Comparison of ENCODE assay signal across 21 cellular contexts in genomic region chr20:2775139-2775538, GRCh38. TPM values are rescaled to one million over a fixed set of nuclear protein-coding genes. Genes with fewer than 3 reads are reported as not detected.
DNase-seq lines count a peak whose midpoint lies in the region; ATAC-seq, FAIRE-seq and TF ChIP-seq lines count a peak whose summit lies in the region.
"Had no signal": no experiment of that assay in that cellular context is flagged by ENCODE, and none has a peak within 500 bp of the region (broad histone marks: within the 10 kb centered on the region; RNA-seq: fewer than 3 reads in every experiment).

No MANE protein-coding gene starts in this region.

- no TSS peak for BruUV-seq in K562 (replicated peaks; lab: Mats Ljungman, UMichigan)

- H4K20me1 ChIP-seq in GM23338 (replicated peaks; ENCODE audit: insufficient read depth) (no peaks in the 10 kb centered on the region), K562 (replicated peaks; ENCODE audit: control insufficient read depth, insufficient read depth, low read length) (no peaks in the 10 kb centered on the region)

- TF ChIP-seq CTCF in GM23338 (conservative IDR thresholded peaks at IDR 0.05; ENCODE audit: low read depth in 2 of 2) (no peak), K562 (IDR thresholded peaks at IDR 0.05 in 2 of 3, conservative IDR thresholded peaks at IDR 0.05 in 1 of 3; ENCODE audit: insufficient read depth in 2 of 3, low read depth in 1 of 3, low read length in 3 of 3) (no peak)

- POLR2A ChIA-PET in K562 (lab: Yijun Ruan, JAX) = no interaction called here

- WGBS in K562 (ENCODE audit: insufficient coverage, low coverage, missing lambda C conversion rate) = 26% methylated on average over 3 of the region's 3 CpGs

- TF ChIP-seq POLR2A in K562 (conservative IDR thresholded peaks at IDR 0.05) = no peak

- H3K27ac ChIP-seq in GM23338 (ENCODE audit: low read depth) (no peak overlapping the region), K562 (ENCODE audit: extremely low read depth, low read depth, low read length) (no peak overlapping the region)
- H3K27ac ChIP-seq: C4-2B had no signal

- no peak overlapping the region for H3K9ac ChIP-seq in K562 (ENCODE audit: insufficient read depth in 1 of 2, low read depth in 2 of 2, low read length in 2 of 2)

- H3F3A ChIP-seq in GM23338 (replicated peaks; ENCODE audit: low read depth) = no peaks in the 10 kb centered on the region

- TF ChIP-seq EP300 in K562 (IDR thresholded peaks at IDR 0.05; ENCODE audit: low read length) = no peak

- H3K4me2 ChIP-seq in GM23338 (no peak overlapping the region), K562 (ENCODE audit: insufficient read depth, low read length) (no peak overlapping the region)

- H3K9me2 ChIP-seq in GM23338 (ENCODE audit: insufficient read depth) = no peaks in the 10 kb centered on the region

- H3K9me3 Mint-ChIP-seq in GM23338 = 0 out of 3 replicates have a peak, but pooled peaks cover 3% of the 10 kb centered on the region

- H3K36me3 ChIP-seq in GM23338 (ENCODE audit: insufficient read depth) (no peaks in the 10 kb centered on the region), K562 (ENCODE audit: control insufficient read depth, insufficient read depth, low read length) (no peaks in the 10 kb centered on the region)
- H3K36me3 ChIP-seq: BE2C, HAP-1 had no signal

- peak overlapping the region; percentile 43; the same call in 1 of the 2 replicates for H2AFZ ChIP-seq in GM23338
- H2AFZ ChIP-seq in K562 (ENCODE audit: low read depth, low read length) = peak overlapping the region; percentile 40; the same call in 1 of the 2 replicates

- H3K4me3 Mint-ChIP-seq in GM23338 = no peak overlapping the region
- H3K4me3 Mint-ChIP-seq: CD4-positive, alpha-beta memory T cell had no signal

- H3K4me3 ChIP-seq in GM23338 (no peak overlapping the region), K562 (no peak overlapping the region)
- H3K4me3 ChIP-seq: GM12878, HAP-1 had no signal

- H3K36me3 Mint-ChIP-seq in GM23338 (ENCODE audit: low read depth) = no peaks in the 10 kb centered on the region
- H3K36me3 Mint-ChIP-seq: CD4-positive, alpha-beta memory T cell had no signal

- in situ Hi-C loops in K562 (cut with MboI) = no loop called here

- H3K9me3 ChIP-seq in K562 (replicated peaks; ENCODE audit: control insufficient read depth, insufficient read depth, low read depth, low read length) = no peaks in the 10 kb centered on the region
- H3K9me3 ChIP-seq: BE2C, HAP-1 had no signal

- no peaks in the 10 kb centered on the region for H3K27me3 ChIP-seq in GM23338 (ENCODE audit: insufficient read depth)
- H3K27me3 ChIP-seq in K562 (ENCODE audit: control insufficient read depth in 2 of 2, insufficient read depth in 2 of 2, low read length in 2 of 2) = 0 out of 5 replicates have a peak, but pooled peaks cover 0 to 4% of the 10 kb centered on the region in 2 experiments
- H3K27me3 ChIP-seq: BE2C had no signal

- no peak overlapping the region for H3K27ac Mint-ChIP-seq in GM23338
- H3K27ac Mint-ChIP-seq: CD4-positive, alpha-beta memory T cell had no signal

- CTCF ChIA-PET in K562 (lab: Yijun Ruan, JAX; ENCODE audit: low intra/inter-chr PET ratio) = no interaction called here

- H3K4me1 ChIP-seq in GM23338 (ENCODE audit: insufficient read depth) = no peaks in the 10 kb centered on the region; the same call in 1 of the 2 replicates
- no peaks in the 10 kb centered on the region; a peak in 1 of 5 replicates for H3K4me1 ChIP-seq in K562 (replicated peaks in 1 of 2; ENCODE audit: control insufficient read depth in 2 of 2, insufficient read depth in 2 of 2, low read length in 2 of 2)
- H3K4me1 ChIP-seq: BE2C, HAP-1 had no signal

- intact Hi-C loops in K562 (cut with micrococcal nuclease) = no loop called here
- intact Hi-C loops in posterior vena cava (cut with DNase I) = no loop called here

- FAIRE-seq in K562 (lab: Jason Lieb, UNC) = no peak
- FAIRE-seq: A204.1, D721Med, GM12878, GM18507 had no signal

- H3K79me2 ChIP-seq in GM23338 (replicated peaks; ENCODE audit: insufficient read depth) (no peaks in the 10 kb centered on the region), K562 (ENCODE audit: control insufficient read depth, insufficient read depth, low read length) (no peaks in the 10 kb centered on the region)

- H3K27me3 Mint-ChIP-seq in GM23338 (ENCODE audit: insufficient read depth, low read depth, poor library complexity) = peaks cover 9% of the 10 kb centered on the region

- H3K4me1 Mint-ChIP-seq in GM23338 = no peaks in the 10 kb centered on the region

- no peak for TF ChIP-seq RAD21 in K562 (CRISPR knock-in tag; conservative IDR thresholded peaks at IDR 0.05 in 1 of 2, IDR thresholded peaks at IDR 0.05 in 1 of 2)

- no peaks in the 10 kb centered on the region for H3K9me1 ChIP-seq in K562 (ENCODE audit: control insufficient read depth, insufficient read depth, low read length)

- ATAC-seq in GM23338 (no peak), K562 (no peak), HG03354 (IDR thresholded peaks at IDR 0.05; ENCODE audit: poor library complexity, severe bottlenecking, unreplicated experiment) (no peak), GM19023 (IDR thresholded peaks at IDR 0.05; ENCODE audit: unreplicated experiment) (no peak)
- ATAC-seq: GM12878 had no signal

- peak; percentile 10 for DNase-seq in activated CD8-positive, alpha-beta memory T cell treated with anti-CD3 and anti-CD28 coated beads, Interleukin-2, amount 50 U/mL, for 48 hours
- no peak for DNase-seq in activated CD8-positive, alpha-beta memory T cell treated with anti-CD3 and anti-CD28 coated beads, Interleukin-2, amount 50 U/mL, for 4 hours
- DNase-seq in GM23338 (ENCODE audit: low spot score) = no peak
- no peak for DNase-seq in K562 (ENCODE audit: extremely low read depth in 1 of 4, low spot score in 3 of 4)
- peak; percentile 35 for DNase-seq in posterior vena cava (ENCODE audit: low spot score)
- no peak for DNase-seq in T-helper 1 cell
- DNase-seq: BE2C; CD4-positive, alpha-beta memory T cell; DND-41; GOT3 had no signal

RNA-seq across cellular contexts. Expression of gene CPXM1, which starts 25.3 kb away (rescaled TPM):
- total RNA-seq in GM23338 (2014; rRNA removed; shearing (Covaris generic)) = 21.5 and 29.3 TPM in 2 replicates
- 15.3 and 17.0 TPM in 2 replicates for polyA plus RNA-seq in GM23338 (2016; fragmentation: Nextera tagmentation; extraction: Ambion mirVana)
- 4.1 and 15.4 TPM in 2 replicates for total RNA-seq in K562 (2011; cell fraction: chromatin; rRNA removed; ENCODE audit: low replicate concordance)
- total RNA-seq in K562 (2011; cell fraction: nucleolus; rRNA removed) = 6.3 and 13.0 TPM in 2 replicates
- 5.3 and 5.7 TPM in 2 replicates for total RNA-seq in K562 (2011; cell fraction: nucleoplasm; rRNA removed)
- 0.32 and 0.41 TPM in 2 replicates for total RNA-seq in K562 (2014; rRNA removed)
- 0.07 and 0.13 TPM in 2 replicates for total RNA-seq in K562 (2014; rRNA removed; fragmentation: Illumina TruSeq; extraction: Trizol)
- 0.04 TPM in 1 of 2 replicates, not detected in the other for total RNA-seq in K562 (2015; rRNA removed; fragmentation: Illumina TruSeq; extraction: Trizol)
- total RNA-seq in K562 (2021) = 0.47 and 0.49 TPM in 2 replicates
- 1.1 and 4.5 TPM in 2 replicates for polyA plus RNA-seq in K562 (2011; rRNA removed)
- polyA plus RNA-seq in K562 (2011; cell fraction: cytosol; rRNA removed) = 3.0 and 3.8 TPM in 2 replicates
- polyA plus RNA-seq in K562 (2011; cell fraction: nucleus; rRNA removed) = 13.5 and 29.6 TPM in 2 replicates
- 0.18 and 0.86 TPM in 2 replicates for polyA plus RNA-seq in K562 (2012)
- 0.45 and 0.50 TPM in 2 replicates for polyA plus RNA-seq in K562 (2014; fragmentation: Illumina TruSeq; extraction: Trizol)
- not detected for polyA plus RNA-seq in K562 (2014; fragmentation: Nextera tagmentation; extraction: Ambion mirVana)
- polyA plus RNA-seq in K562 (2014; rRNA removed) = 0.28 and 0.37 TPM in 2 replicates
- polyA minus RNA-seq in K562 (2011; rRNA and poly(A)+ RNA removed) = 0.67 and 1.1 TPM in 2 replicates
- polyA minus RNA-seq in K562 (2011; cell fraction: cytosol; rRNA and poly(A)+ RNA removed) = 0.55 and 0.86 TPM in 2 replicates
- 1.1 and 3.6 TPM in 2 replicates for polyA minus RNA-seq in K562 (2011; cell fraction: nucleus; rRNA and poly(A)+ RNA removed)
- total RNA-seq in posterior vena cava = 10 to 100 TPM in 1 of 2 donors, 1 to 10 TPM in 1; 9.6 to 36.6 TPM
- total RNA-seq: CD4-positive, alpha-beta memory T cell; HT1080 had no signal
- polyA plus RNA-seq: CD4-positive, alpha-beta memory T cell had no signal

RNA-seq across cellular contexts. Expression of gene C20orf141, which starts 39.6 kb away (rescaled TPM):
- not detected in 2 replicates for total RNA-seq in GM23338 (2014; rRNA removed; shearing (Covaris generic))
- polyA plus RNA-seq in GM23338 (2016; fragmentation: Nextera tagmentation; extraction: Ambion mirVana) (not detected in 2 replicates), K562 (2011; rRNA removed) (not detected in 2 replicates), K562 (2014; fragmentation: Illumina TruSeq; extraction: Trizol) (not detected in 2 replicates), K562 (2014; fragmentation: Nextera tagmentation; extraction: Ambion mirVana) (not detected), K562 (2014; rRNA removed) (not detected in 2 replicates)
- not detected in 2 replicates for total RNA-seq in K562 (2011; cell fraction: chromatin; rRNA removed; ENCODE audit: low replicate concordance)
- not detected in 2 replicates for total RNA-seq in K562 (2011; cell fraction: nucleolus; rRNA removed)
- total RNA-seq in K562 (2011; cell fraction: nucleoplasm; rRNA removed) = not detected in 2 replicates
- total RNA-seq in K562 (2014; rRNA removed) (not detected in 2 replicates), K562 (2014; rRNA removed; fragmentation: Illumina TruSeq; extraction: Trizol) (not detected in 2 replicates), K562 (2015; rRNA removed; fragmentation: Illumina TruSeq; extraction: Trizol) (not detected in 2 replicates), K562 (2021) (not detected in 2 replicates), posterior vena cava (not detected)
- polyA plus RNA-seq in K562 (2011; cell fraction: cytosol; rRNA removed) = 0.13 TPM in 1 of 2 replicates, not detected in the other
- not detected in 2 replicates for polyA plus RNA-seq in K562 (2011; cell fraction: nucleus; rRNA removed)
- polyA plus RNA-seq in K562 (2012) = not detected in 2 replicates
- not detected in 2 replicates for polyA minus RNA-seq in K562 (2011; rRNA and poly(A)+ RNA removed)
- not detected in 2 replicates for polyA minus RNA-seq in K562 (2011; cell fraction: cytosol; rRNA and poly(A)+ RNA removed)
- not detected in 2 replicates for polyA minus RNA-seq in K562 (2011; cell fraction: nucleus; rRNA and poly(A)+ RNA removed)
- total RNA-seq: CD4-positive, alpha-beta memory T cell; G401; GM12878 had no signal
- polyA plus RNA-seq: AG04450; CD4-positive, alpha-beta memory T cell; GM12878 had no signal

RNA-seq across cellular contexts. Expression of gene TMEM239, which starts 41.0 kb away (rescaled TPM):
- not detected in 2 replicates for total RNA-seq in GM23338 (2014; rRNA removed; shearing (Covaris generic))
- polyA plus RNA-seq in GM23338 (2016; fragmentation: Nextera tagmentation; extraction: Ambion mirVana) (not detected in 2 replicates), K562 (2011; rRNA removed) (not detected in 2 replicates), K562 (2014; fragmentation: Illumina TruSeq; extraction: Trizol) (not detected in 2 replicates), K562 (2014; fragmentation: Nextera tagmentation; extraction: Ambion mirVana) (not detected), K562 (2014; rRNA removed) (not detected in 2 replicates)
- total RNA-seq in K562 (2011; cell fraction: chromatin; rRNA removed; ENCODE audit: low replicate concordance) = 0.21 TPM in 1 of 2 replicates, not detected in the other
- total RNA-seq in K562 (2011; cell fraction: nucleolus; rRNA removed) = not detected in 2 replicates
- not detected in 2 replicates for total RNA-seq in K562 (2011; cell fraction: nucleoplasm; rRNA removed)
- total RNA-seq in K562 (2014; rRNA removed) (not detected in 2 replicates), K562 (2014; rRNA removed; fragmentation: Illumina TruSeq; extraction: Trizol) (not detected in 2 replicates), K562 (2015; rRNA removed; fragmentation: Illumina TruSeq; extraction: Trizol) (not detected in 2 replicates), K562 (2021) (not detected in 2 replicates), posterior vena cava (not detected)
- not detected in 2 replicates for polyA plus RNA-seq in K562 (2011; cell fraction: cytosol; rRNA removed)
- polyA plus RNA-seq in K562 (2011; cell fraction: nucleus; rRNA removed) = not detected in 2 replicates
- not detected in 2 replicates for polyA plus RNA-seq in K562 (2012)
- not detected in 2 replicates for polyA minus RNA-seq in K562 (2011; rRNA and poly(A)+ RNA removed)
- not detected in 2 replicates for polyA minus RNA-seq in K562 (2011; cell fraction: cytosol; rRNA and poly(A)+ RNA removed)
- polyA minus RNA-seq in K562 (2011; cell fraction: nucleus; rRNA and poly(A)+ RNA removed) = not detected in 2 replicates
- total RNA-seq: CD4-positive, alpha-beta memory T cell; G401; GM12878; HT1080 had no signal
- polyA plus RNA-seq: AG04450; CD4-positive, alpha-beta memory T cell; GM12878 had no signal

Comparison
In these comparisons a context has a peak if more than half of its experiments do, and no peak if none do; other contexts are left out.
1. DNase-seq: peak in activated CD8-positive, alpha-beta memory T cell treated with anti-CD3 and anti-CD28 coated beads, Interleukin-2, amount 50 U/mL, for 48 hours (single experiment) and posterior vena cava (single experiment); none in activated CD8-positive, alpha-beta memory T cell treated with anti-CD3 and anti-CD28 coated beads, Interleukin-2, amount 50 U/mL, for 4 hours (single experiment), GM23338 (single experiment), K562 (0 of 4) and T-helper 1 cell (0 of 5).